13 cellular contexts compared by ENCODE assay signal in the genomic region with DNA sequence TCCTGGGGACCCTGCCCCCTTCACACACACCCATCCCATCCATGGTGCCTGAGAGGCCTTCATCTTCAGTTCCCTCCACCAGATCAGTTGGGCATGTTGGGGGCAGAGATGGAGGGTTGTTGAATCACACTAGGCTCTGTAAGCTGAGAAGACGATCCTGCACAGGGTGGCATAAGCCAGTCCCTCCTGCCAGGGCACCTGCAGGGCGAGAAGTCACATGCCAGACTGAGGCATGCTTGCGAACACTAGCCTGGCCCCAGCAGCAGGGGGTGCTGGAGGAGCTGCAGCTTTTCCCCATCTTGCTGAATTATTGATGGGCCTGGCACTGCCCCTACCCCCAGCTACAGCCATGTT. TPM values are rescaled to one million over a fixed set of nuclear protein-coding genes. Genes with fewer than 3 reads are reported as not detected.
A peak's percentile ranks its signal among the peaks of the same experiment; 100 is the strongest.
DNase-seq lines count a peak whose midpoint lies in the region; ATAC-seq and TF ChIP-seq lines count a peak whose summit lies in the region.
"Had no signal": no experiment of that assay in that cellular context is flagged by ENCODE, and none has a peak within 500 bp of the region (broad histone marks: within the 10 kb centered on the region; RNA-seq: fewer than 3 reads in every experiment).

No MANE protein-coding gene starts in this region.

- H3K4me1 Mint-ChIP-seq in Caco-2 (ENCODE audit: low read depth, unreplicated experiment) (peaks cover 24% of the 10 kb centered on the region), memory B cell (peaks cover 2% of the 10 kb centered on the region)

- H3K4me1 ChIP-seq in Caco-2, result peaks cover 34% of the 10 kb centered on the region
- peaks cover 11 to 41% of the 10 kb centered on the region in 2 donors for H3K4me1 ChIP-seq in thyroid gland

- intact Hi-C loops in Caco-2 (cut with micrococcal nuclease; ENCODE audit: unreplicated experiment), result loop anchor here (5.0 kb wide), 2 partner anchors 36 to 156 kb away; no protein-coding TSS in a partner anchor
- intact Hi-C loops in thyroid gland (cut with DNase I), result loop anchor here (5.0 kb wide), 1 partner anchor 396 kb away; no protein-coding TSS in a partner anchor

- WGBS in thyroid gland, 2 donors, result 90 to 96% methylated on average over 3 of the region's 3 CpGs

- peaks cover 18% of the 10 kb centered on the region for H3K36me3 Mint-ChIP-seq in Caco-2 (ENCODE audit: insufficient read depth, unreplicated experiment)
- H3K36me3 Mint-ChIP-seq in memory B cell, result peaks cover under 1% of the 10 kb centered on the region

- H3K9me3 ChIP-seq in Caco-2, result no peaks in the 10 kb centered on the region
- no peaks in the 10 kb centered on the region for H3K9me3 ChIP-seq in WERI-Rb-1 (ENCODE audit: severe bottlenecking)
- H3K9me3 ChIP-seq in thyroid gland, result no peaks in the 10 kb centered on the region
- H3K9me3 ChIP-seq: adrenal gland had no signal

- ATAC-seq in memory B cell (ENCODE audit: low read depth), result peak; percentile 56

- H3K36me3 ChIP-seq in Caco-2 (ENCODE audit: control insufficient read depth, insufficient read depth, low read length) (no peaks in the 10 kb centered on the region), WERI-Rb-1 (no peaks in the 10 kb centered on the region), thyroid gland (no peaks in the 10 kb centered on the region)
- H3K36me3 ChIP-seq: adrenal gland had no signal

- H3K27me3 ChIP-seq in Caco-2 (replicated peaks; ENCODE audit: control insufficient read depth, insufficient read depth, low read length) (no peaks in the 10 kb centered on the region), WERI-Rb-1 (ENCODE audit: insufficient read depth, low read depth, severe bottlenecking) (peaks cover 6% of the 10 kb centered on the region), thyroid gland (peaks cover 8% of the 10 kb centered on the region)

- H3K9me3 Mint-ChIP-seq in Caco-2 (ENCODE audit: unreplicated experiment) (no peaks in the 10 kb centered on the region), memory B cell (no peaks in the 10 kb centered on the region)
- H3K9me3 Mint-ChIP-seq: naive thymus-derived CD8-positive, alpha-beta T cell had no signal

- H3K27ac ChIP-seq in WERI-Rb-1, result peak overlapping the region; percentile 20; the same call in 1 of the 2 replicates
- no peak overlapping the region for H3K27ac ChIP-seq in thyroid gland
- H3K27ac ChIP-seq: VCaP had no signal

- POLR2A ChIA-PET in Caco-2 (lab: Charles Lee), result no interaction called here

- no peaks in the 10 kb centered on the region for H3K27me3 Mint-ChIP-seq in Caco-2 (ENCODE audit: insufficient read depth, unreplicated experiment)
- H3K27me3 Mint-ChIP-seq in memory B cell, result peaks cover 11% of the 10 kb centered on the region

- CTCF ChIA-PET in Caco-2 (lab: Charles Lee), result interaction anchor here (0.7 to 1.3 kb wide), 9 partner anchors 11 to 422 kb away, joined by 3 to 6 read pairs (median 3); no protein-coding TSS in a partner anchor

- no TSS peak for BruUV-seq in Caco-2 (replicated peaks; lab: Mats Ljungman, UMichigan)

- DNase-seq in Caco-2 (no peak), HFF-Myc (ENCODE audit: extremely low read depth, low read depth) (no peak), WERI-Rb-1 (no peak), memory B cell (ENCODE audit: low spot score in 2 of 2) (no peak), NCI-H524 treated with DMSO at 0.1 percent for 48 hours (lab: John Stamatoyannopoulos, UW) (no peak), activated gamma-delta T cell treated with Interleukin-2 at 50 U/mL for 16 hours (no peak), AG08395 (ENCODE audit: low spot score) (no peak), thyroid gland (no peak)
- DNase-seq: naive thymus-derived CD8-positive, alpha-beta T cell; NCI-H2029 treated with DMSO at 0.1 percent for 48 hours had no signal

- H3K27ac Mint-ChIP-seq in Caco-2 (ENCODE audit: unreplicated experiment) (no peak overlapping the region), memory B cell (no peak overlapping the region)
- H3K27ac Mint-ChIP-seq: naive thymus-derived CD8-positive, alpha-beta T cell had no signal

- TF ChIP-seq POLR2A in thyroid gland (IDR thresholded peaks at IDR 0.05), result no peak

- TF ChIP-seq CTCF in Caco-2 (IDR thresholded peaks at IDR 0.05; ENCODE audit: insufficient read depth in 1 of 2, low read depth in 1 of 2, low read length in 1 of 2, severe bottlenecking in 1 of 2, unreplicated experiment in 1 of 2) (peak; percentile 16 to 28), HFF-Myc (IDR thresholded peaks at IDR 0.05; ENCODE audit: low read depth, low read length, missing control alignments) (peak; percentile 32), WERI-Rb-1 (IDR thresholded peaks at IDR 0.05; ENCODE audit: low read depth, low read length) (peak; percentile 72), thyroid gland (IDR thresholded peaks at IDR 0.05) (no peak)

- no peak overlapping the region for H3K4me3 Mint-ChIP-seq in Caco-2 (ENCODE audit: unreplicated experiment)
- H3K4me3 Mint-ChIP-seq in memory B cell, result no peak overlapping the region
- H3K4me3 Mint-ChIP-seq: naive thymus-derived CD8-positive, alpha-beta T cell had no signal

- H3K4me3 ChIP-seq in Caco-2 (ENCODE audit: low read depth, low read length) (no peak overlapping the region), HFF-Myc (replicated peaks; ENCODE audit: low read depth, low read length) (no peak overlapping the region), WERI-Rb-1 (ENCODE audit: low read depth, low read length) (no peak overlapping the region), thyroid gland (replicated peaks in 1 of 3) (no peak overlapping the region)
- H3K4me3 ChIP-seq: adrenal gland had no signal

RNA-seq across cellular contexts. Expression of a gene that starts 6.1 kb away (rescaled TPM):
- total RNA-seq in Caco-2 (2022), result 8.9 and 11.5 TPM in 2 replicates
- 10 to 100 TPM in 2 of 4 donors, 1 to 10 TPM in 2; 5.3 to 20.2 (median 11.0) TPM for total RNA-seq in thyroid gland

RNA-seq across cellular contexts. Expression of a gene that starts 58.7 kb away (rescaled TPM):
- total RNA-seq in Caco-2 (2022) (2.5 TPM in 2 replicates), thyroid gland (under 1 TPM in 1 of 4 donors, not detected in 3; 0.54 TPM)
- total RNA-seq: glomerular endothelial cell; naive thymus-derived CD8-positive, alpha-beta T cell had no signal

Comparison
In these comparisons a context has a peak if more than half of its experiments do, and no peak if none do; other contexts are left out.
1. CTCF ChIP-seq: peak in Caco-2 (2 of 2), HFF-Myc (single experiment) and WERI-Rb-1 (single experiment); none in thyroid gland (0 of 6).